Comparison of ENCODE assay signal across 1 cellular context in genomic region chr2:72815655-72816268, GRCh38.
A peak's percentile ranks its signal among the peaks of the same experiment; 100 is the strongest.
TF ChIP-seq lines count a peak whose summit lies in the region.

No MANE protein-coding gene starts in this region.

TF ChIP-seq in HepG2, 621 proteins besides CTCF, POLR2A, EP300 and RAD21 (continued from another document and continues in another):
- peak; percentile 10; the same call in 1 of the 2 replicates for TF ChIP-seq ZNF652 (CRISPR knock-in tag; IDR thresholded peaks at IDR 0.05; ENCODE audit: borderline replicate concordance, low read depth)
- TF ChIP-seq ASH2L (IDR thresholded peaks at IDR 0.05; ENCODE audit: insufficient read length, low read depth, low read length) = peak; percentile 35
- TF ChIP-seq, protein P1, sequence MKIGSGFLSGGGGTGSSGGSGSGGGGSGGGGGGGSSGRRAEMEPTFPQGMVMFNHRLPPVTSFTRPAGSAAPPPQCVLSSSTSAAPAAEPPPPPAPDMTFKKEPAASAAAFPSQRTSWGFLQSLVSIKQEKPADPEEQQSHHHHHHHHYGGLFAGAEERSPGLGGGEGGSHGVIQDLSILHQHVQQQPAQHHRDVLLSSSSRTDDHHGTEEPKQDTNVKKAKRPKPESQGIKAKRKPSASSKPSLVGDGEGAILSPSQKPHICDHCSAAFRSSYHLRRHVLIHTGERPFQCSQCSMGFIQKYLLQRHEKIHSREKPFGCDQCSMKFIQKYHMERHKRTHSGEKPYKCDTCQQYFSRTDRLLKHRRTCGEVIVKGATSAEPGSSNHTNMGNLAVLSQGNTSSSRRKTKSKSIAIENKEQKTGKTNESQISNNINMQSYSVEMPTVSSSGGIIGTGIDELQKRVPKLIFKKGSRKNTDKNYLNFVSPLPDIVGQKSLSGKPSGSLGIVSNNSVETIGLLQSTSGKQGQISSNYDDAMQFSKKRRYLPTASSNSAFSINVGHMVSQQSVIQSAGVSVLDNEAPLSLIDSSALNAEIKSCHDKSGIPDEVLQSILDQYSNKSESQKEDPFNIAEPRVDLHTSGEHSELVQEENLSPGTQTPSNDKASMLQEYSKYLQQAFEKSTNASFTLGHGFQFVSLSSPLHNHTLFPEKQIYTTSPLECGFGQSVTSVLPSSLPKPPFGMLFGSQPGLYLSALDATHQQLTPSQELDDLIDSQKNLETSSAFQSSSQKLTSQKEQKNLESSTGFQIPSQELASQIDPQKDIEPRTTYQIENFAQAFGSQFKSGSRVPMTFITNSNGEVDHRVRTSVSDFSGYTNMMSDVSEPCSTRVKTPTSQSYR (CRISPR knock-in tag; IDR thresholded peaks at IDR 0.05; ENCODE audit: borderline replicate concordance) = peak; percentile 43; the same call in 1 of the 2 replicates
- peak; percentile 41; the same call in 1 of the 2 replicates for TF ChIP-seq MIER2 (CRISPR knock-in tag; IDR thresholded peaks at IDR 0.05)
- TF ChIP-seq SP4 (CRISPR knock-in tag; IDR thresholded peaks at IDR 0.05) = no peak
- TF ChIP-seq ESRRA (CRISPR knock-in tag; IDR thresholded peaks at IDR 0.05; ENCODE audit: low read depth) = no peak
- no peak for TF ChIP-seq YEATS4 (CRISPR knock-in tag; IDR thresholded peaks at IDR 0.05; ENCODE audit: borderline replicate concordance)
- TF ChIP-seq FOSL2 (CRISPR knock-in tag; IDR thresholded peaks at IDR 0.05) = peak; percentile 34; the same call in 1 of the 2 replicates
- no peak for TF ChIP-seq ZNF431 (CRISPR knock-in tag; IDR thresholded peaks at IDR 0.05; ENCODE audit: borderline replicate concordance, low read depth)
- TF ChIP-seq ZNF782 (CRISPR knock-in tag; IDR thresholded peaks at IDR 0.05; ENCODE audit: borderline replicate concordance) = no peak
- peak; percentile 40 for TF ChIP-seq STAG1 (CRISPR knock-in tag; IDR thresholded peaks at IDR 0.05)
- TF ChIP-seq, protein P2, sequence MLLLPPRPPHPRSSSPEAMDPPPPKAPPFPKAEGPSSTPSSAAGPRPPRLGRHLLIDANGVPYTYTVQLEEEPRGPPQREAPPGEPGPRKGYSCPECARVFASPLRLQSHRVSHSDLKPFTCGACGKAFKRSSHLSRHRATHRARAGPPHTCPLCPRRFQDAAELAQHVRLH (CRISPR knock-in tag; IDR thresholded peaks at IDR 0.05; ENCODE audit: borderline replicate concordance, low read depth) = 0 out of 2 replicates have a peak, but pooled peaks have one; percentile 25
- peak; percentile 16; the same call in 1 of the 2 replicates for TF ChIP-seq ZNF687 (CRISPR knock-in tag; IDR thresholded peaks at IDR 0.05)
- peak; percentile 55; the same call in 1 of the 2 replicates for TF ChIP-seq GFI1 (CRISPR knock-in tag; IDR thresholded peaks at IDR 0.05; ENCODE audit: borderline replicate concordance)
- no peak for TF ChIP-seq ZNF121 (CRISPR knock-in tag; IDR thresholded peaks at IDR 0.05)
- TF ChIP-seq SAP130 (CRISPR knock-in tag; IDR thresholded peaks at IDR 0.05; ENCODE audit: low read depth) = peak; percentile 33; the same call in 1 of the 2 replicates
- TF ChIP-seq ZNF891 (CRISPR knock-in tag; IDR thresholded peaks at IDR 0.05) = no peak
- TF ChIP-seq SP1 (IDR thresholded peaks at IDR 0.05) = no peak
- TF ChIP-seq SP1 (CRISPR knock-in tag; IDR thresholded peaks at IDR 0.05) = no peak
- TF ChIP-seq ZNF724P (CRISPR knock-in tag; IDR thresholded peaks at IDR 0.05; ENCODE audit: borderline replicate concordance) = no peak
- TF ChIP-seq PHF5A (CRISPR knock-in tag; IDR thresholded peaks at IDR 0.05; ENCODE audit: low read depth, unreplicated experiment) = peak; percentile 53
- TF ChIP-seq KAT7 (CRISPR knock-in tag; IDR thresholded peaks at IDR 0.05; ENCODE audit: borderline replicate concordance) = peak; percentile 48; the same call in 1 of the 2 replicates
- TF ChIP-seq LCORL (IDR thresholded peaks at IDR 0.05) = 0 out of 2 replicates have a peak, but pooled peaks have one; percentile 15
- TF ChIP-seq LCORL (CRISPR knock-in tag; IDR thresholded peaks at IDR 0.05) = no peak
- TF ChIP-seq ZNF510 (CRISPR knock-in tag; IDR thresholded peaks at IDR 0.05; ENCODE audit: low read depth) = no peak
- 0 out of 2 replicates have a peak, but pooled peaks have one; percentile 34 for TF ChIP-seq REPIN1 (CRISPR knock-in tag; IDR thresholded peaks at IDR 0.05; ENCODE audit: borderline replicate concordance, low read depth)
- TF ChIP-seq ZNF235 (CRISPR knock-in tag; IDR thresholded peaks at IDR 0.05; ENCODE audit: borderline replicate concordance) = no peak
- peak; percentile 68; the same call in 1 of the 2 replicates for TF ChIP-seq ZKSCAN8 (CRISPR knock-in tag; IDR thresholded peaks at IDR 0.05; ENCODE audit: borderline replicate concordance)
- no peak for TF ChIP-seq AGO1 (IDR thresholded peaks at IDR 0.05; ENCODE audit: low read depth, low read length, poor library complexity, severe bottlenecking)
- TF ChIP-seq ZNF12 (CRISPR knock-in tag; IDR thresholded peaks at IDR 0.05) = peak; percentile 96
- no peak for TF ChIP-seq ELK4 (CRISPR knock-in tag; IDR thresholded peaks at IDR 0.05; ENCODE audit: borderline replicate concordance)
- no peak for TF ChIP-seq KLF13 (CRISPR knock-in tag; IDR thresholded peaks at IDR 0.05)
- TF ChIP-seq, protein P3, sequence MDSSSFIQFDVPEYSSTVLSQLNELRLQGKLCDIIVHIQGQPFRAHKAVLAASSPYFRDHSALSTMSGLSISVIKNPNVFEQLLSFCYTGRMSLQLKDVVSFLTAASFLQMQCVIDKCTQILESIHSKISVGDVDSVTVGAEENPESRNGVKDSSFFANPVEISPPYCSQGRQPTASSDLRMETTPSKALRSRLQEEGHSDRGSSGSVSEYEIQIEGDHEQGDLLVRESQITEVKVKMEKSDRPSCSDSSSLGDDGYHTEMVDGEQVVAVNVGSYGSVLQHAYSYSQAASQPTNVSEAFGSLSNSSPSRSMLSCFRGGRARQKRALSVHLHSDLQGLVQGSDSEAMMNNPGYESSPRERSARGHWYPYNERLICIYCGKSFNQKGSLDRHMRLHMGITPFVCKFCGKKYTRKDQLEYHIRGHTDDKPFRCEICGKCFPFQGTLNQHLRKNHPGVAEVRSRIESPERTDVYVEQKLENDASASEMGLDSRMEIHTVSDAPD (CRISPR knock-in tag; IDR thresholded peaks at IDR 0.05) = no peak
- no peak for TF ChIP-seq KDM5B (CRISPR knock-in tag; IDR thresholded peaks at IDR 0.05; ENCODE audit: borderline replicate concordance)
- TF ChIP-seq FOXP4 (CRISPR knock-in tag; IDR thresholded peaks at IDR 0.05) = peak; percentile 47; the same call in 1 of the 2 replicates
- TF ChIP-seq ZSCAN20 (CRISPR knock-in tag; IDR thresholded peaks at IDR 0.05; ENCODE audit: borderline replicate concordance) = no peak
- TF ChIP-seq ZNF816 (CRISPR knock-in tag; IDR thresholded peaks at IDR 0.05; ENCODE audit: borderline replicate concordance) = no peak
- no peak for TF ChIP-seq SIX1 (CRISPR knock-in tag; IDR thresholded peaks at IDR 0.05; ENCODE audit: borderline replicate concordance)
- TF ChIP-seq NFE2L2 (IDR thresholded peaks at IDR 0.05; ENCODE audit: low read length) = no peak
- TF ChIP-seq ZNF362 (CRISPR knock-in tag; IDR thresholded peaks at IDR 0.05; ENCODE audit: borderline replicate concordance) = no peak; the same call in 1 of the 2 replicates
- TF ChIP-seq FOXA1 (IDR thresholded peaks at IDR 0.05) = no peak
- 0 out of 2 replicates have a peak, but pooled peaks have one; percentile 46 for TF ChIP-seq FOXA1 (CRISPR knock-in tag; IDR thresholded peaks at IDR 0.05)
- peak; percentile 98 for TF ChIP-seq CEBPG (CRISPR knock-in tag; IDR thresholded peaks at IDR 0.05)
- TF ChIP-seq XBP1 (CRISPR knock-in tag; IDR thresholded peaks at IDR 0.05) = no peak
- TF ChIP-seq CC2D1A (CRISPR knock-in tag; IDR thresholded peaks at IDR 0.05) = peak; percentile 83; the same call in 1 of the 2 replicates
- TF ChIP-seq ZNF773 (CRISPR knock-in tag; IDR thresholded peaks at IDR 0.05; ENCODE audit: borderline replicate concordance) = no peak
- 0 out of 2 replicates have a peak, but pooled peaks have one; percentile 29 for TF ChIP-seq TFDP2 (CRISPR knock-in tag; IDR thresholded peaks at IDR 0.05)
- no peak for TF ChIP-seq GTF2F1 (IDR thresholded peaks at IDR 0.05; ENCODE audit: low read length)
